Comparison of ENCODE assay signal across 16 cellular contexts in genomic region chr2:164903944-164904343, GRCh38. TPM values are rescaled to one million over a fixed set of nuclear protein-coding genes. Genes with fewer than 3 reads are reported as not detected.
A peak's percentile ranks its signal among the peaks of the same experiment; 100 is the strongest.
DNase-seq lines count a peak whose midpoint lies in the region; ATAC-seq and TF ChIP-seq lines count a peak whose summit lies in the region.
"Had no signal": no experiment of that assay in that cellular context is flagged by ENCODE, and none has a peak within 500 bp of the region (broad histone marks: within the 10 kb centered on the region; RNA-seq: fewer than 3 reads in every experiment).

No MANE protein-coding gene starts in this region.

- TF ChIP-seq CTCF in body of pancreas (IDR thresholded peaks at IDR 0.05): no peak
- TF ChIP-seq CTCF in smooth muscle cell (IDR thresholded peaks at IDR 0.05; ENCODE audit: borderline replicate concordance, insufficient read depth, poor library complexity, severe bottlenecking): no peak

- POLR2A ChIA-PET in activated CD4-positive, alpha-beta memory T cell treated with anti-CD3 and anti-CD28 coated beads for 36 hours (lab: Charles Lee): no interaction called here

- H3F3A ChIP-seq in smooth muscle cell (ENCODE audit: low read depth): no peaks in the 10 kb centered on the region

- H3K4me3 ChIP-seq in body of pancreas (no peak overlapping the region), smooth muscle cell (no peak overlapping the region)
- H3K4me3 ChIP-seq: dorsolateral prefrontal cortex, heart right ventricle, thyroid gland had no signal

- H3K9me3 ChIP-seq in body of pancreas (no peaks in the 10 kb centered on the region), smooth muscle cell (replicated peaks; ENCODE audit: low read depth) (no peaks in the 10 kb centered on the region)
- H3K9me3 ChIP-seq: heart right ventricle, thyroid gland had no signal

- intact Hi-C loops in body of pancreas (cut with DNase I): no loop called here
- intact Hi-C loops in activated CD4-positive, alpha-beta memory T cell treated with anti-CD3 and anti-CD28 coated beads for 36 hours (cut with micrococcal nuclease): no loop called here

- no peaks in the 10 kb centered on the region for H3K4me1 Mint-ChIP-seq in activated CD4-positive, alpha-beta memory T cell treated with anti-CD3 and anti-CD28 coated beads for 36 hours (ENCODE audit: low read depth)
- H3K4me1 Mint-ChIP-seq: activated CD4-positive, alpha-beta T cell treated with anti-CD3 and anti-CD28 coated beads, Interleukin-2, amount 10 ng/mL, durations not matched to agents 24 days and 14 days had no signal

- peak overlapping the region; percentile 12 for H3K4me2 ChIP-seq in smooth muscle cell

- peak; percentile 87 for ATAC-seq in body of pancreas
- ATAC-seq in GM21576 (IDR thresholded peaks at IDR 0.05; ENCODE audit: unreplicated experiment): no peak
- ATAC-seq in GM19463 (IDR thresholded peaks at IDR 0.05; ENCODE audit: unreplicated experiment): no peak

- H3K9me3 Mint-ChIP-seq in activated CD4-positive, alpha-beta memory T cell treated with anti-CD3 and anti-CD28 coated beads for 36 hours: peaks cover 9% of the 10 kb centered on the region

- H3K9ac ChIP-seq in smooth muscle cell (ENCODE audit: low read depth): no peak overlapping the region

- H3K27ac ChIP-seq in body of pancreas: peak overlapping the region in 3 of 4 donors; percentile 41 to 60 (median 45)
- no peak overlapping the region for H3K27ac ChIP-seq in smooth muscle cell (ENCODE audit: low read depth)
- H3K27ac ChIP-seq: 22Rv1, heart right ventricle, thyroid gland had no signal

- no peaks in the 10 kb centered on the region for H3K27me3 Mint-ChIP-seq in activated CD4-positive, alpha-beta memory T cell treated with anti-CD3 and anti-CD28 coated beads for 36 hours

- H3K36me3 ChIP-seq in body of pancreas (replicated peaks in 1 of 2; ENCODE audit: insufficient read depth in 1 of 2, low read depth in 2 of 2): no peaks in the 10 kb centered on the region
- H3K36me3 ChIP-seq in smooth muscle cell (ENCODE audit: low read depth): no peaks in the 10 kb centered on the region
- H3K36me3 ChIP-seq: heart right ventricle, thyroid gland had no signal

- H3K27me3 ChIP-seq in body of pancreas (no peaks in the 10 kb centered on the region), smooth muscle cell (ENCODE audit: low read depth) (no peaks in the 10 kb centered on the region)
- H3K27me3 ChIP-seq: dorsolateral prefrontal cortex, heart right ventricle, thyroid gland had no signal

- H4K20me1 ChIP-seq in smooth muscle cell (ENCODE audit: low read depth): no peaks in the 10 kb centered on the region

- no peak overlapping the region for H3K27ac Mint-ChIP-seq in activated CD4-positive, alpha-beta memory T cell treated with anti-CD3 and anti-CD28 coated beads for 36 hours
- H3K27ac Mint-ChIP-seq: activated CD4-positive, alpha-beta T cell treated with anti-CD3 and anti-CD28 coated beads, Interleukin-2, amount 10 ng/mL, durations not matched to agents 24 days and 14 days; activated naive CD8-positive, alpha-beta T cell had no signal

- H3K4me3 Mint-ChIP-seq in activated CD4-positive, alpha-beta memory T cell treated with anti-CD3 and anti-CD28 coated beads for 36 hours: no peak overlapping the region
- H3K4me3 Mint-ChIP-seq: activated CD4-positive, alpha-beta T cell treated with anti-CD3 and anti-CD28 coated beads, Interleukin-2, amount 10 ng/mL, durations not matched to agents 24 days and 14 days; activated naive CD8-positive, alpha-beta T cell had no signal

- H3K36me3 Mint-ChIP-seq in activated CD4-positive, alpha-beta memory T cell treated with anti-CD3 and anti-CD28 coated beads for 36 hours: no peaks in the 10 kb centered on the region
- H3K36me3 Mint-ChIP-seq: activated naive CD8-positive, alpha-beta T cell had no signal

- no peaks in the 10 kb centered on the region for H3K79me2 ChIP-seq in smooth muscle cell (ENCODE audit: low read depth)

- TF ChIP-seq POLR2A in body of pancreas (IDR thresholded peaks at IDR 0.05): no peak

- peak overlapping the region; percentile 42 for H2AFZ ChIP-seq in smooth muscle cell (ENCODE audit: low read depth)

- CTCF ChIA-PET in activated CD4-positive, alpha-beta memory T cell treated with anti-CD3 and anti-CD28 coated beads for 36 hours (lab: Charles Lee): no interaction called here

- DNase-seq in DMS53 (lab: John Stamatoyannopoulos, UW): peak; percentile 47
- DNase-seq in DMS53 treated with DMSO at 0.1 percent for 48 hours (lab: John Stamatoyannopoulos, UW; ENCODE audit: unreplicated experiment): no peak
- peak; percentile 75 for DNase-seq in NCI-H2196 treated with DMSO at 0.1 percent for 48 hours (lab: John Stamatoyannopoulos, UW; ENCODE audit: unreplicated experiment)
- DNase-seq in body of pancreas: peak; percentile 53 to 82 (median 72)
- no peak for DNase-seq in smooth muscle cell (lab: John Stamatoyannopoulos, UW; ENCODE audit: unreplicated experiment)
- no peak for DNase-seq in activated CD4-positive, alpha-beta memory T cell treated with anti-CD3 and anti-CD28 coated beads for 36 hours
- DNase-seq: activated CD4-positive, alpha-beta T cell treated with anti-CD3 and anti-CD28 coated beads, Interleukin-2, amount 10 ng/mL, durations not matched to agents 24 days and 14 days; dorsolateral prefrontal cortex; heart right ventricle; SIG-M5 had no signal

- H3K4me1 ChIP-seq in body of pancreas (peaks cover 43% of the 10 kb centered on the region), smooth muscle cell (ENCODE audit: low read depth) (peaks cover 9% of the 10 kb centered on the region)

- WGBS in body of pancreas, 2 donors: 3 to 16% methylated on average over 2 of the region's 2 CpGs
- 80% methylated on average over 2 of the region's 2 CpGs for WGBS in smooth muscle cell (ENCODE audit: low lambda C conversion rate)

RNA-seq across cellular contexts. Expression of gene SLC38A11, which starts 51.4 kb away (rescaled TPM):
- total RNA-seq in body of pancreas: 1 to 10 TPM; 1.6 to 2.9 TPM
- total RNA-seq in smooth muscle cell: not detected in 2 replicates
- polyA plus RNA-seq in smooth muscle cell: not detected in 2 replicates
- total RNA-seq in activated CD4-positive, alpha-beta memory T cell treated with anti-CD3 and anti-CD28 coated beads for 36 hours: not detected
- total RNA-seq: activated CD4-positive, alpha-beta T cell treated with anti-CD3 and anti-CD28 coated beads, Interleukin-2, amount 10 ng/mL, durations not matched to agents 24 days and 14 days; lung microvascular endothelial cell had no signal

Comparison
In these comparisons a context has a peak if more than half of its experiments do, and no peak if none do; other contexts are left out.
1. DNase-seq: peak in DMS53 (single experiment), NCI-H2196 treated with DMSO at 0.1 percent for 48 hours (single experiment) and body of pancreas (4 of 4); none in DMS53 treated with DMSO at 0.1 percent for 48 hours (single experiment), smooth muscle cell (single experiment) and activated CD4-positive, alpha-beta memory T cell treated with anti-CD3 and anti-CD28 coated beads for 36 hours (single experiment).